In the genomic region with DNA sequence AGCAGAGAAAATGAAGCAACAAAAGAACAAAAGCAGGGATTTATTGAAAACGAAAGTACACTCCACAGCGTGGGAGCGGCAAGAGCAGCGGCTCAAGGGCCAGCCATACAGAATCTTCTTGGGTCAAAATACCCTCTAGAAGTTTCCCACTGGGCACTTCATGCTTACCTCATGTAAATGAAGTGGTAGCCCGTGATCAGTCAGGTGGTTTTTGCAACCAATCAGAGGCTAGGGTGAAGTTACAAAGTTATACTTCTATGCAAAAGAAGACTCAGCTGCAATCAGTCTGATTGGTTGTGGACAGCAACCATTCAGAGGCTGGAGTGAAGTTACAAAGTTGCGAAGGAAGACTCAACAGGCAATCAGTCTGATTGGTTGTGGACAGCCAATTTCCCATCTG, we compare ENCODE assay signal across 8 cellular contexts. TPM values are rescaled to one million over a fixed set of nuclear protein-coding genes. Genes with fewer than 3 reads are reported as not detected.
DNase-seq lines count a peak whose midpoint lies in the region; TF ChIP-seq lines count a peak whose summit lies in the region.

No MANE protein-coding gene starts in this region.

- H3K27ac ChIP-seq in CD8-positive, alpha-beta memory T cell (ENCODE audit: low read depth, low read length), result no peak overlapping the region
- peak overlapping the region; percentile 45 for H3K27ac ChIP-seq in neutrophil

- H3K9me3 ChIP-seq in CD8-positive, alpha-beta memory T cell (ENCODE audit: low read length), result no peaks in the 10 kb centered on the region
- H3K9me3 ChIP-seq in neutrophil, result no peaks in the 10 kb centered on the region

- H3K27me3 ChIP-seq in CD8-positive, alpha-beta memory T cell (ENCODE audit: insufficient read depth, low read length, poor library complexity, severe bottlenecking), result no peaks in the 10 kb centered on the region
- no peaks in the 10 kb centered on the region for H3K27me3 ChIP-seq in neutrophil

- H3K9me3 Mint-ChIP-seq in CD8-positive, alpha-beta memory T cell, result no peaks in the 10 kb centered on the region

- H3K36me3 Mint-ChIP-seq in CD8-positive, alpha-beta memory T cell, result no peaks in the 10 kb centered on the region

- peaks cover 8 to 13% (median 12%) of the 10 kb centered on the region in 3 donors for H3K4me1 Mint-ChIP-seq in CD8-positive, alpha-beta memory T cell

- CTCF ChIA-PET in CD8-positive, alpha-beta memory T cell (lab: Charles Lee), result no interaction called here

- H3K4me3 ChIP-seq in CD8-positive, alpha-beta memory T cell (ENCODE audit: low read length), result peak overlapping the region; percentile 36
- H3K4me3 ChIP-seq in WI38 (ENCODE audit: low read depth, low read length), result peak overlapping the region; percentile 47
- H3K4me3 ChIP-seq in neutrophil (ENCODE audit: low read depth in 1 of 2, low read length in 1 of 2), result peak overlapping the region; percentile 19 to 23

- H3K4me1 ChIP-seq in CD8-positive, alpha-beta memory T cell (ENCODE audit: insufficient read depth, low read length), result no peaks in the 10 kb centered on the region
- peaks cover 3 to 13% of the 10 kb centered on the region in 2 experiments for H3K4me1 ChIP-seq in neutrophil (ENCODE audit: control insufficient read depth in 1 of 2, insufficient read depth in 1 of 2, low read depth in 1 of 2, low read length in 1 of 2)

- no peaks in the 10 kb centered on the region for H3K27me3 Mint-ChIP-seq in CD8-positive, alpha-beta memory T cell

- H3K4me3 Mint-ChIP-seq in CD8-positive, alpha-beta memory T cell, result peak overlapping the region; percentile 65 to 84 (median 76)

- no peaks in the 10 kb centered on the region for H3K36me3 ChIP-seq in CD8-positive, alpha-beta memory T cell (ENCODE audit: insufficient read depth, low read length)
- H3K36me3 ChIP-seq in neutrophil, result no peaks in the 10 kb centered on the region

- POLR2A ChIA-PET in CD8-positive, alpha-beta memory T cell (lab: Charles Lee), result no interaction called here

- TF ChIP-seq CTCF in WI38 (IDR thresholded peaks at IDR 0.05; ENCODE audit: low read depth, low read length) (no peak), neutrophil (IDR thresholded peaks at IDR 0.05) (no peak)

- DNase-seq in CD8-positive, alpha-beta memory T cell, result peak in 4 of 5 donors; percentile 4 to 40 (median 30)
- peak; percentile 89 for DNase-seq in M059J (ENCODE audit: low read depth)
- DNase-seq in fibroblast of gingiva (ENCODE audit: low read depth), result peak; percentile 80
- DNase-seq in stimulated activated CD4-positive, alpha-beta T cell treated with anti-CD3 and anti-CD28 coated beads, Interleukin-2, amount 100 ng/mL, for 48 hours, result no peak
- no peak for DNase-seq in NCI-H1694 treated with DMSO at 0.1 percent for 48 hours (lab: John Stamatoyannopoulos, UW)
- no peak for DNase-seq in mesenteric fat pad (ENCODE audit: low spot score)

- H3K27ac Mint-ChIP-seq in CD8-positive, alpha-beta memory T cell, result peak overlapping the region in 6 of 8 donors; percentile 8 to 88 (median 42)

RNA-seq across cellular contexts. Expression of gene TRH, which starts 37.8 kb away (rescaled TPM):
- total RNA-seq in CD8-positive, alpha-beta memory T cell, result not detected
- not detected for polyA plus RNA-seq in CD8-positive, alpha-beta memory T cell
- not detected in 2 replicates for total RNA-seq in M059J (2014; rRNA removed; shearing (Covaris generic))
- total RNA-seq in mesenteric fat pad, result not detected

RNA-seq across cellular contexts. Expression of gene TMCC1, which starts 43.2 kb away (rescaled TPM):
- total RNA-seq in CD8-positive, alpha-beta memory T cell, result 10 to 100 TPM; 16.0 to 18.6 TPM
- 5.6 TPM for polyA plus RNA-seq in CD8-positive, alpha-beta memory T cell
- total RNA-seq in M059J (2014; rRNA removed; shearing (Covaris generic)), result 6.8 and 10.1 TPM in 2 replicates
- total RNA-seq in mesenteric fat pad, result 41.0 TPM

Comparison
In these comparisons a context has a peak if more than half of its experiments do, and no peak if none do; other contexts are left out.
1. DNase-seq: peak in CD8-positive, alpha-beta memory T cell (4 of 5), M059J (single experiment) and fibroblast of gingiva (single experiment); none in stimulated activated CD4-positive, alpha-beta T cell treated with anti-CD3 and anti-CD28 coated beads, Interleukin-2, amount 100 ng/mL, for 48 hours (0 of 2), NCI-H1694 treated with DMSO at 0.1 percent for 48 hours (single experiment) and mesenteric fat pad (single experiment).
2. Peak in every context shown above with its lines, with median percentiles within 50 percentile points of each other: H3K4me3 ChIP-seq.